Comparison of ENCODE assay signal across 13 cellular contexts in the genomic region with DNA sequence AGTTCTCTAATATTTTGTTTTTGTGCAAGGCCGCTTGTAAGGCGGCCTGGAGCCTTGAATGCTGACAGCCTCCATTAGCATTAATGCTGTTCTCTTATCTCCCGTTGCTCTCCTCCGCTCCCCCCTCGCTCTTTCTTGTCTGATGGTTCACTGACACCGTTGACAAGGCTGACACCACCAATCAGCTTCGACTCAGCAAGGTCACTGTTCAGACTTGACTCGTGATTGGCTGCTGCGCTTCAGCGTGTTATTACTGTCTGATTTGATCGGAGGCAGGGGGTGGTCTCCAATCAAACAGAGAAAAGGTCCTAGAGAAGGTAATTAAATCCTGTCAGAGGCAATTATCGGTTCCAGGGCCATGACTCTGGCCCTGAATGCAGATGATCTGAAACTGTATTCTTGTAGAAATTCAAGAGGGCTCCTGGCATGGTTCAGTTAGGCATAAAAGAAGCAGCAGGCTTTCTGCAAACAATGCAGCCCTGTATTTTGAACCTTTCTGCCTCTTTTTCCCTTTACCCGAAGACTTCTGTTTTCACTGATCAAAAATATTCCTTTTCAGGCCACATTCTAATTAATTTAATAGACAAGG. TPM values are rescaled to one million over a fixed set of nuclear protein-coding genes. Genes with fewer than 3 reads are reported as not detected.
DNase-seq lines count a peak whose midpoint lies in the region; ATAC-seq and TF ChIP-seq lines count a peak whose summit lies in the region.
"Had no signal": no experiment of that assay in that cellular context is flagged by ENCODE, and none has a peak within 500 bp of the region (broad histone marks: within the 10 kb centered on the region; RNA-seq: fewer than 3 reads in every experiment).

No MANE protein-coding gene starts in this region.

- peaks cover 43% of the 10 kb centered on the region for H3K9me3 Mint-ChIP-seq in HFFc6

- no peak for ATAC-seq in gastroesophageal sphincter

- peak overlapping the region in 1 of 2 donors; percentile 5 for H3K4me3 ChIP-seq in gastroesophageal sphincter
- H3K4me3 ChIP-seq: adrenal gland, pancreas had no signal

- H3K4me1 ChIP-seq in gastroesophageal sphincter, result no peaks in the 10 kb centered on the region
- H3K4me1 ChIP-seq: adrenal gland, pancreas had no signal

- no peaks in the 10 kb centered on the region for H3K4me1 Mint-ChIP-seq in HFFc6 (ENCODE audit: low read depth)

- H3K27me3 ChIP-seq in gastroesophageal sphincter, result no peaks in the 10 kb centered on the region
- H3K27me3 ChIP-seq: adrenal gland, pancreas had no signal

- TF ChIP-seq CTCF in GM13977 (IDR thresholded peaks at IDR 0.05; ENCODE audit: extremely low read depth, insufficient read depth, missing control alignments), result no peak
- no peak for TF ChIP-seq CTCF in gastroesophageal sphincter (IDR thresholded peaks at IDR 0.05)
- no peak for TF ChIP-seq CTCF in HFFc6 (IDR thresholded peaks at IDR 0.05)

- H3K4me3 Mint-ChIP-seq in HFFc6, result no peak overlapping the region

- WGBS in gastroesophageal sphincter (ENCODE audit: low coverage in 1 of 2), 2 donors, result 43 to 70% methylated on average over 7 to 13 of the region's 13 CpGs

- H3K36me3 ChIP-seq in gastroesophageal sphincter, result no peaks in the 10 kb centered on the region
- H3K36me3 ChIP-seq: adrenal gland, pancreas had no signal

- in situ Hi-C loops in GM13977 (cut with MboI; ENCODE audit: low pct_unique_long_range_greater_than_20kb, low sequenced_read_pairs, unreplicated experiment), result no loop called here

- no peaks in the 10 kb centered on the region for H3K9me3 ChIP-seq in gastroesophageal sphincter
- H3K9me3 ChIP-seq: adrenal gland, pancreas had no signal

- no peak overlapping the region for H3K27ac Mint-ChIP-seq in HFFc6

- H3K36me3 Mint-ChIP-seq in HFFc6 (ENCODE audit: low read depth), result peaks cover 11% of the 10 kb centered on the region

- H3K27ac ChIP-seq in caudate nucleus (ENCODE audit: low read depth, low read length) (no peak overlapping the region), gastroesophageal sphincter (no peak overlapping the region)
- H3K27ac ChIP-seq: adrenal gland, pancreas had no signal

- H3K27me3 Mint-ChIP-seq in HFFc6 (ENCODE audit: insufficient read depth), result no peaks in the 10 kb centered on the region

- TF ChIP-seq EP300 in gastroesophageal sphincter (IDR thresholded peaks at IDR 0.05), result no peak

- DNase-seq in NCI-H146 (lab: John Stamatoyannopoulos, UW), result peak; percentile 21
- no peak for DNase-seq in NCI-H146 treated with DMSO at 0.1 percent for 48 hours (lab: John Stamatoyannopoulos, UW; ENCODE audit: unreplicated experiment)
- DNase-seq in caudate nucleus (lab: John Stamatoyannopoulos, UW), result peak; percentile 15 to 98 (median 81)
- peak; percentile 90 for DNase-seq in islet precursor cell
- peak; percentile 93 for DNase-seq in superior temporal gyrus (ENCODE audit: extremely low spot score)
- DNase-seq in GM13977 (ENCODE audit: low spot score), result no peak
- no peak for DNase-seq in HFFc6
- DNase-seq: activated CD4-positive, alpha-beta T cell treated with anti-CD3 and anti-CD28 coated beads for 4 hours; Karpas-422; pancreas had no signal

- TF ChIP-seq POLR2A in gastroesophageal sphincter (IDR thresholded peaks at IDR 0.05), result no peak

RNA-seq across cellular contexts. Expression of a gene that starts 49.3 kb away (rescaled TPM):
- total RNA-seq in gastroesophageal sphincter, result 10 to 100 TPM in 1 of 4 donors, 1 to 10 TPM in 3; 1.4 to 17.9 (median 5.3) TPM
- not detected for total RNA-seq in HFFc6 (2021; fragmentation: NEBNext Ultra II Directional; extraction: Animal tissue kit (Norgen Biotek cat#: 25700))
- total RNA-seq: A172 had no signal

Comparison
In these comparisons a context has a peak if more than half of its experiments do, and no peak if none do; other contexts are left out.
1. DNase-seq: peak in NCI-H146 (single experiment), caudate nucleus (61 of 61), islet precursor cell (single experiment) and superior temporal gyrus (single experiment); none in NCI-H146 treated with DMSO at 0.1 percent for 48 hours (single experiment), GM13977 (single experiment) and HFFc6 (single experiment).